ENCODE assay signal across 10 cellular contexts in genomic region chr22:20748820-20749428, GRCh38. TPM values are rescaled to one million over a fixed set of nuclear protein-coding genes. Genes with fewer than 3 reads are reported as not detected.
DNase-seq lines count a peak whose midpoint lies in the region; ATAC-seq lines count a peak whose summit lies in the region.
"Had no signal": no experiment of that assay in that cellular context is flagged by ENCODE, and none has a peak within 500 bp of the region (broad histone marks: within the 10 kb centered on the region; RNA-seq: fewer than 3 reads in every experiment).

No MANE protein-coding gene starts in this region.

- no peaks in the 10 kb centered on the region for H3K9me3 Mint-ChIP-seq in T-helper 1 cell treated with Interleukin-12 subunit alpha and Interleukin-12 subunit beta and Interleukin-4 antibody, amounts not matched to agents 30 μg/mL and 1 μg/mL, for 36 hours
- H3K9me3 Mint-ChIP-seq in activated T-helper 17 cell treated with anti-CD3 and anti-CD28 coated beads, Interleukin-2, amount 50 U/mL, for 72 hours, result no peaks in the 10 kb centered on the region
- H3K9me3 Mint-ChIP-seq in stimulated activated memory B cell treated with anti-CD40 and anti-IgM and Interleukin-4, amounts not matched to agents 10 μg/mL and 1 μg/mL and 100 μg/mL, for 72 hours, result no peaks in the 10 kb centered on the region

- ATAC-seq in HG02885 (IDR thresholded peaks at IDR 0.05; ENCODE audit: poor library complexity, unreplicated experiment), result peak; percentile 66
- no peak for ATAC-seq in activated T-helper 17 cell treated with anti-CD3 and anti-CD28 coated beads, Interleukin-2, amount 50 U/mL, for 72 hours (replicated peaks)
- peak; percentile 91 for ATAC-seq in stimulated activated memory B cell treated with anti-CD40 and anti-IgM and Interleukin-4, amounts not matched to agents 10 μg/mL and 1 μg/mL and 100 μg/mL, for 72 hours

- peaks cover 4% of the 10 kb centered on the region for H3K4me1 Mint-ChIP-seq in T-helper 1 cell treated with Interleukin-12 subunit alpha and Interleukin-12 subunit beta and Interleukin-4 antibody, amounts not matched to agents 30 μg/mL and 1 μg/mL, for 36 hours (ENCODE audit: low read depth)
- no peaks in the 10 kb centered on the region for H3K4me1 Mint-ChIP-seq in activated T-helper 17 cell treated with anti-CD3 and anti-CD28 coated beads, Interleukin-2, amount 50 U/mL, for 72 hours
- H3K4me1 Mint-ChIP-seq in stimulated activated memory B cell treated with anti-CD40 and anti-IgM and Interleukin-4, amounts not matched to agents 10 μg/mL and 1 μg/mL and 100 μg/mL, for 72 hours, result peaks cover 55% of the 10 kb centered on the region

- peak overlapping the region; percentile 27 for H3K27ac Mint-ChIP-seq in T-helper 1 cell treated with Interleukin-12 subunit alpha and Interleukin-12 subunit beta and Interleukin-4 antibody, amounts not matched to agents 30 μg/mL and 1 μg/mL, for 36 hours
- peak overlapping the region; percentile 82 for H3K27ac Mint-ChIP-seq in activated T-helper 17 cell treated with anti-CD3 and anti-CD28 coated beads, Interleukin-2, amount 50 U/mL, for 72 hours
- peak overlapping the region; percentile 94 for H3K27ac Mint-ChIP-seq in stimulated activated memory B cell treated with anti-CD40 and anti-IgM and Interleukin-4, amounts not matched to agents 10 μg/mL and 1 μg/mL and 100 μg/mL, for 72 hours

- no peak overlapping the region for H3K4me3 Mint-ChIP-seq in T-helper 1 cell treated with Interleukin-12 subunit alpha and Interleukin-12 subunit beta and Interleukin-4 antibody, amounts not matched to agents 30 μg/mL and 1 μg/mL, for 36 hours
- no peak overlapping the region for H3K4me3 Mint-ChIP-seq in activated T-helper 17 cell treated with anti-CD3 and anti-CD28 coated beads, Interleukin-2, amount 50 U/mL, for 72 hours
- peak overlapping the region; percentile 41 for H3K4me3 Mint-ChIP-seq in stimulated activated memory B cell treated with anti-CD40 and anti-IgM and Interleukin-4, amounts not matched to agents 10 μg/mL and 1 μg/mL and 100 μg/mL, for 72 hours

- peaks cover 17% of the 10 kb centered on the region for H3K36me3 Mint-ChIP-seq in T-helper 1 cell treated with Interleukin-12 subunit alpha and Interleukin-12 subunit beta and Interleukin-4 antibody, amounts not matched to agents 30 μg/mL and 1 μg/mL, for 36 hours (ENCODE audit: low read depth)
- H3K36me3 Mint-ChIP-seq in activated T-helper 17 cell treated with anti-CD3 and anti-CD28 coated beads, Interleukin-2, amount 50 U/mL, for 72 hours (ENCODE audit: low read depth), result peaks cover 82% of the 10 kb centered on the region
- peaks cover 38% of the 10 kb centered on the region for H3K36me3 Mint-ChIP-seq in stimulated activated memory B cell treated with anti-CD40 and anti-IgM and Interleukin-4, amounts not matched to agents 10 μg/mL and 1 μg/mL and 100 μg/mL, for 72 hours

- no peak for DNase-seq in T-helper 1 cell
- no peak for DNase-seq in RKO (ENCODE audit: low spot score)
- DNase-seq in stimulated activated CD4-positive, alpha-beta T cell treated with anti-CD3 and anti-CD28 coated beads, Interleukin-4, amount 100 ng/mL, for 4 hours, result no peak
- no peak for DNase-seq in NCI-H2081 treated with DMSO at 0.1 percent for 48 hours (lab: John Stamatoyannopoulos, UW)
- DNase-seq: activated CD4-positive, alpha-beta T cell treated with anti-CD3 and anti-CD28 coated beads, Interleukin-2, amount 50 U/mL, for 48 hours; glutamatergic neuron had no signal

- no peaks in the 10 kb centered on the region for H3K27me3 Mint-ChIP-seq in T-helper 1 cell treated with Interleukin-12 subunit alpha and Interleukin-12 subunit beta and Interleukin-4 antibody, amounts not matched to agents 30 μg/mL and 1 μg/mL, for 36 hours (ENCODE audit: low read depth)
- no peaks in the 10 kb centered on the region for H3K27me3 Mint-ChIP-seq in activated T-helper 17 cell treated with anti-CD3 and anti-CD28 coated beads, Interleukin-2, amount 50 U/mL, for 72 hours
- no peaks in the 10 kb centered on the region for H3K27me3 Mint-ChIP-seq in stimulated activated memory B cell treated with anti-CD40 and anti-IgM and Interleukin-4, amounts not matched to agents 10 μg/mL and 1 μg/mL and 100 μg/mL, for 72 hours

RNA-seq across cellular contexts. Expression of gene SERPIND1, which starts 25.0 kb away (rescaled TPM):
- under 1 TPM in 1 of 2 donors, not detected in 1; 0.11 TPM for total RNA-seq in activated T-helper 17 cell treated with anti-CD3 and anti-CD28 coated beads, Interleukin-2, amount 50 U/mL, for 72 hours

Comparison
In these comparisons a context has a peak if more than half of its experiments do, and no peak if none do; other contexts are left out.
1. H3K27ac Mint-ChIP-seq: peak in every context shown above with its lines; median percentile 94 in stimulated activated memory B cell treated with anti-CD40 and anti-IgM and Interleukin-4, amounts not matched to agents 10 μg/mL and 1 μg/mL and 100 μg/mL, for 72 hours; 82 in activated T-helper 17 cell treated with anti-CD3 and anti-CD28 coated beads, Interleukin-2, amount 50 U/mL, for 72 hours; 27 in T-helper 1 cell treated with Interleukin-12 subunit alpha and Interleukin-12 subunit beta and Interleukin-4 antibody, amounts not matched to agents 30 μg/mL and 1 μg/mL, for 36 hours.